ENCODE assay signal across 8 cellular contexts in genomic region chr7:131370523-131370968, GRCh38. TPM values are rescaled to one million over a fixed set of nuclear protein-coding genes. Genes with fewer than 3 reads are reported as not detected.
DNase-seq lines count a peak whose midpoint lies in the region; ATAC-seq and TF ChIP-seq lines count a peak whose summit lies in the region.

No MANE protein-coding gene starts in this region.

- H3K27ac ChIP-seq in H9 (ENCODE audit: insufficient read length, low read depth, low read length) (no peak overlapping the region), OCI-LY7 (ENCODE audit: low read depth, low read length, poor library complexity, severe bottlenecking) (no peak overlapping the region)

- H4K20me1 ChIP-seq in H9 (ENCODE audit: control insufficient read depth, insufficient read depth, insufficient read length) (no peaks in the 10 kb centered on the region), OCI-LY7 (ENCODE audit: insufficient read depth, low read length) (0 out of 2 replicates have a peak, but pooled peaks cover 10% of the 10 kb centered on the region)

- no peak overlapping the region for H3K4me3 Mint-ChIP-seq in H9

- intact Hi-C loops in OCI-LY7 (cut with micrococcal nuclease; ENCODE audit: unreplicated experiment) = no loop called here

- no peak overlapping the region for H2BK20ac ChIP-seq in H9 (ENCODE audit: low read depth, low read length, poor library complexity, severe bottlenecking)

- BruUV-seq in OCI-LY7 (replicated peaks; lab: Mats Ljungman, UMichigan) = no TSS peak

- no peak overlapping the region for H3K9ac ChIP-seq in H9 (ENCODE audit: extremely low read depth, insufficient read length, low read length)

- ATAC-seq in GM18505 (IDR thresholded peaks at IDR 0.05; ENCODE audit: unreplicated experiment) (no peak), HG02759 (IDR thresholded peaks at IDR 0.05; ENCODE audit: unreplicated experiment) (no peak)

- no peak overlapping the region for H3K23ac ChIP-seq in H9 (ENCODE audit: insufficient read length, low read depth, low read length)

- H3K9me3 ChIP-seq in H9 (ENCODE audit: control insufficient read depth, low read depth, low read length) (no peaks in the 10 kb centered on the region), OCI-LY7 (ENCODE audit: low read length) (no peaks in the 10 kb centered on the region)

- no peak overlapping the region for H2BK5ac ChIP-seq in H9 (ENCODE audit: insufficient read length, low read length)

- DNase-seq in GM12864 (ENCODE audit: low read depth) = peak; percentile 44
- DNase-seq in H9 = peak; percentile 28
- peak; percentile 35 for DNase-seq in OCI-LY7 (ENCODE audit: low spot score)
- peak; percentile 19 to 40 for DNase-seq in erythroblast (lab: John Stamatoyannopoulos, UW)
- DNase-seq in NCI-H524 treated with DMSO at 0.1 percent for 48 hours (lab: John Stamatoyannopoulos, UW) = no peak
- no peak for DNase-seq in NCI-H774 (lab: John Stamatoyannopoulos, UW)

- H3K18ac ChIP-seq in H9 (ENCODE audit: insufficient read length, low read depth, low read length) = no peak overlapping the region

- no peak overlapping the region for H2BK120ac ChIP-seq in H9 (ENCODE audit: low read depth, low read length, poor library complexity, severe bottlenecking)

- H3K27me3 ChIP-seq in H9 (ENCODE audit: insufficient read depth, low read length) = no peaks in the 10 kb centered on the region

- no CpG with 5 or more reads among the region's 1 CpG for WGBS in H9 (ENCODE audit: extremely low coverage, insufficient read length, low lambda C conversion rate)

- H2BK15ac ChIP-seq in H9 (ENCODE audit: low read depth, low read length) = no peak overlapping the region

- peaks cover 45 to 46% of the 10 kb centered on the region in 2 experiments for H3K4me1 Mint-ChIP-seq in H9

- no peaks in the 10 kb centered on the region for H3K79me1 ChIP-seq in H9 (ENCODE audit: insufficient read depth, low read depth, low read length, poor library complexity, severe bottlenecking)

- H3T11ph ChIP-seq in H9 (ENCODE audit: low read length) = no peak overlapping the region

- TF ChIP-seq CTCF in GM12864 (IDR thresholded peaks at IDR 0.05; ENCODE audit: low read depth, low read length, missing control alignments) = no peak
- TF ChIP-seq CTCF in H9 (conservative IDR thresholded peaks at IDR 0.05) = no peak
- TF ChIP-seq CTCF in OCI-LY7 (conservative IDR thresholded peaks at IDR 0.05; ENCODE audit: low read length) = no peak

- no peak overlapping the region for H3K14ac ChIP-seq in H9 (ENCODE audit: insufficient read depth, low read length)

- no peak overlapping the region for H2AK5ac ChIP-seq in H9 (ENCODE audit: insufficient read length, low read length)

- H3K4me1 ChIP-seq in H9 (ENCODE audit: insufficient read depth, low read length) (peaks cover 3% of the 10 kb centered on the region; the same call in 1 of the 2 replicates), OCI-LY7 (ENCODE audit: insufficient read depth, low read length, poor library complexity, severe bottlenecking) (peaks cover 21% of the 10 kb centered on the region)

- H3K27ac Mint-ChIP-seq in H9 = peak overlapping the region; percentile 44 to 89 (median 88); a peak in 5 of 7 replicates

- no peaks in the 10 kb centered on the region for H3K36me3 Mint-ChIP-seq in H9 (ENCODE audit: insufficient read depth in 1 of 3, low read depth in 3 of 3)

- H2AFZ ChIP-seq in H9 (ENCODE audit: low read length) = no peak overlapping the region
- H2AFZ ChIP-seq in OCI-LY7 (ENCODE audit: low read length) = no peak overlapping the region

- H4K8ac ChIP-seq in H9 (replicated peaks; ENCODE audit: insufficient read length, low read depth, low read length) = no peak overlapping the region

- CTCF ChIA-PET in OCI-LY7 (lab: Charles Lee; ENCODE audit: unreplicated experiment) = no interaction called here

- no peak overlapping the region for H4K5ac ChIP-seq in H9 (ENCODE audit: insufficient read length, low read depth, low read length)

- H3K9me2 ChIP-seq in OCI-LY7 (ENCODE audit: insufficient read depth, low read length) = no peaks in the 10 kb centered on the region

- peaks cover 10% of the 10 kb centered on the region; the same call in 1 of the 2 replicates for H3K79me2 ChIP-seq in H9 (ENCODE audit: insufficient read depth, low read length)
- peaks cover 88% of the 10 kb centered on the region for H3K79me2 ChIP-seq in OCI-LY7 (ENCODE audit: insufficient read depth, low read depth, low read length)

- H3K27me3 Mint-ChIP-seq in H9 (ENCODE audit: low read depth) = no peaks in the 10 kb centered on the region

- no peaks in the 10 kb centered on the region for H3K9me3 Mint-ChIP-seq in H9

- H3K4me3 ChIP-seq in GM12864 (ENCODE audit: low read depth, low read length) (no peak overlapping the region), OCI-LY7 (ENCODE audit: low read depth, low read length, poor library complexity, severe bottlenecking) (no peak overlapping the region)

- H4K91ac ChIP-seq in H9 (ENCODE audit: insufficient read length, low read depth, low read length) = no peak overlapping the region

- no peak overlapping the region for H2BK12ac ChIP-seq in H9 (ENCODE audit: insufficient read length, low read depth, low read length)

- no peaks in the 10 kb centered on the region for H3K23me2 ChIP-seq in H9 (ENCODE audit: insufficient read length, low read depth, low read length, poor library complexity, severe bottlenecking)

- POLR2A ChIA-PET in OCI-LY7 (lab: Charles Lee) = interaction anchor here (0.8 to 1.8 kb wide), 4 partner anchors 8 to 26 kb away, joined by 3 to 6 read pairs (median 4); no protein-coding TSS in a partner anchor

- no peak overlapping the region for H3K4ac ChIP-seq in H9 (ENCODE audit: low read depth, low read length)

- H3K4me2 ChIP-seq in H9 (ENCODE audit: insufficient read depth, insufficient read length, low read length) (no peak overlapping the region), OCI-LY7 (ENCODE audit: low read length) (peak overlapping the region; percentile 24; the same call in 1 of the 2 replicates)

- H3K56ac ChIP-seq in H9 (ENCODE audit: insufficient read length, low read depth, low read length) = no peak overlapping the region

- no peaks in the 10 kb centered on the region for H3K36me3 ChIP-seq in OCI-LY7 (ENCODE audit: insufficient read depth, low read length)

- TF ChIP-seq POLR2A in erythroblast (IDR thresholded peaks at IDR 0.05; ENCODE audit: low read length) (no peak), GM18505 (IDR thresholded peaks at IDR 0.05; ENCODE audit: borderline replicate concordance, extremely low read depth, insufficient read depth, insufficient read length) (no peak)

RNA-seq across cellular contexts. Expression of gene MKLN1, which starts 42.9 kb away (rescaled TPM):
- total RNA-seq in H9 (2021) (33.8 and 34.3 TPM in 2 replicates), OCI-LY7 (2022) (54.4 and 56.6 TPM in 2 replicates)
- total RNA-seq in OCI-LY7 (2014; rRNA removed; shearing (Covaris generic)) = 10.8 and 12.1 TPM in 2 replicates

Comparison
In these comparisons a context has a peak if more than half of its experiments do, and no peak if none do; other contexts are left out.
1. DNase-seq: peak in GM12864 (single experiment), H9 (single experiment), OCI-LY7 (single experiment) and erythroblast (2 of 2); none in NCI-H524 treated with DMSO at 0.1 percent for 48 hours (single experiment) and NCI-H774 (single experiment).